ENCODE assay signal across 8 cellular contexts in genomic region chr1:85576642-85577420, GRCh38. TPM values are rescaled to one million over a fixed set of nuclear protein-coding genes. Genes with fewer than 3 reads are reported as not detected.
A peak's percentile ranks its signal among the peaks of the same experiment; 100 is the strongest.
DNase-seq lines count a peak whose midpoint lies in the region; ATAC-seq, FAIRE-seq and TF ChIP-seq lines count a peak whose summit lies in the region.

No MANE protein-coding gene starts in this region.

- no peak overlapping the region for H3K27ac Mint-ChIP-seq in activated naive CD4-positive, alpha-beta T cell treated with anti-CD3 and anti-CD28 coated beads, Interleukin-2, amount 50 U/mL, for 24 hours
- H3K27ac Mint-ChIP-seq in osteocyte (ENCODE audit: unreplicated experiment): peak overlapping the region; percentile 99

- peaks cover 22% of the 10 kb centered on the region for H3K4me1 Mint-ChIP-seq in activated naive CD4-positive, alpha-beta T cell treated with anti-CD3 and anti-CD28 coated beads, Interleukin-2, amount 50 U/mL, for 24 hours
- peaks cover 55% of the 10 kb centered on the region for H3K4me1 Mint-ChIP-seq in osteocyte (ENCODE audit: unreplicated experiment)

- intact Hi-C loops in head of caudate nucleus (cut with DNase I): no loop called here

- peak; percentile 83 for ATAC-seq in HG02943 (IDR thresholded peaks at IDR 0.05; ENCODE audit: low read depth, unreplicated experiment)

- peak; percentile 89 for TF ChIP-seq CTCF in osteocyte (IDR thresholded peaks at IDR 0.05)

- no peaks in the 10 kb centered on the region for H3K36me3 Mint-ChIP-seq in activated naive CD4-positive, alpha-beta T cell treated with anti-CD3 and anti-CD28 coated beads, Interleukin-2, amount 50 U/mL, for 24 hours
- H3K36me3 Mint-ChIP-seq in osteocyte (ENCODE audit: unreplicated experiment): peaks cover 9% of the 10 kb centered on the region

- peak in 8 of 14 donors; percentile 10 to 70 (median 34) for DNase-seq in C1 segment of cervical spinal cord (lab: John Stamatoyannopoulos, UW)
- peak; percentile 54 for DNase-seq in GM18507 (ENCODE audit: extremely low spot score, insufficient read length, low read depth)
- peak; percentile 51 for DNase-seq in NCI-H2196 (lab: John Stamatoyannopoulos, UW; ENCODE audit: unreplicated experiment)
- DNase-seq in head of caudate nucleus: peak in 39 of 42 donors; percentile 16 to 82 (median 58)
- DNase-seq in osteocyte (ENCODE audit: extremely low spot score, unreplicated experiment): peak; percentile 96
- no peak for DNase-seq in NK-92 treated with Interleukin-12 subunit alpha and Interleukin-12 subunit beta, amount 100 ng/mL, for 24 hours (lab: John Stamatoyannopoulos, UW)

- peak overlapping the region; percentile 74 for H3K4me3 Mint-ChIP-seq in activated naive CD4-positive, alpha-beta T cell treated with anti-CD3 and anti-CD28 coated beads, Interleukin-2, amount 50 U/mL, for 24 hours
- H3K4me3 Mint-ChIP-seq in osteocyte (ENCODE audit: unreplicated experiment): peak overlapping the region; percentile 97

- peaks cover 52% of the 10 kb centered on the region for H3K27me3 Mint-ChIP-seq in activated naive CD4-positive, alpha-beta T cell treated with anti-CD3 and anti-CD28 coated beads, Interleukin-2, amount 50 U/mL, for 24 hours
- no peaks in the 10 kb centered on the region for H3K27me3 Mint-ChIP-seq in osteocyte (ENCODE audit: unreplicated experiment)

- H3K9me3 Mint-ChIP-seq in activated naive CD4-positive, alpha-beta T cell treated with anti-CD3 and anti-CD28 coated beads, Interleukin-2, amount 50 U/mL, for 24 hours: no peaks in the 10 kb centered on the region
- no peaks in the 10 kb centered on the region for H3K9me3 Mint-ChIP-seq in osteocyte (ENCODE audit: unreplicated experiment)

- FAIRE-seq in GM18507 (lab: Jason Lieb, UNC): peak; percentile 62

RNA-seq across cellular contexts. Expression of gene CCN1, which starts 3.7 kb away (rescaled TPM):
- 412 and 526 TPM in 2 replicates for total RNA-seq in osteocyte
